ENCODE assay signal across 1 cellular context in genomic region chr4:94325835-94326234, GRCh38.
A peak's percentile ranks its signal among the peaks of the same experiment; 100 is the strongest.
TF ChIP-seq lines count a peak whose summit lies in the region.

No MANE protein-coding gene starts in this region.

TF ChIP-seq in K562, 482 proteins besides CTCF, POLR2A, EP300 and RAD21 (continued from another document and continues in another):
- no peak for TF ChIP-seq VEZF1 (CRISPR knock-in tag; IDR thresholded peaks at IDR 0.05)
- no peak for TF ChIP-seq BACH1 (tag; IDR thresholded peaks at IDR 0.05)
- no peak for TF ChIP-seq POLR2H (tag; IDR thresholded peaks at IDR 0.05; ENCODE audit: low read depth)
- peak; percentile 34; the same call in 1 of the 2 replicates for TF ChIP-seq MAFK (IDR thresholded peaks at IDR 0.05; ENCODE audit: low read length)
- TF ChIP-seq SLC30A9 (CRISPR knock-in tag; IDR thresholded peaks at IDR 0.05) = no peak
- no peak for TF ChIP-seq ADNP (tag; IDR thresholded peaks at IDR 0.05)
- no peak for TF ChIP-seq COPS2 (conservative IDR thresholded peaks at IDR 0.05)
- TF ChIP-seq CTBP1 (IDR thresholded peaks at IDR 0.05; ENCODE audit: borderline replicate concordance) = no peak
- TF ChIP-seq RREB1 (CRISPR knock-in tag; IDR thresholded peaks at IDR 0.05) = no peak
- no peak for TF ChIP-seq CHAMP1 (IDR thresholded peaks at IDR 0.05)
- TF ChIP-seq ZNF280A (IDR thresholded peaks at IDR 0.05; ENCODE audit: low read depth, partially characterized antibody) = peak; percentile 84
- TF ChIP-seq ZHX1 (conservative IDR thresholded peaks at IDR 0.05; ENCODE audit: low read length) = no peak
- TF ChIP-seq E2F4 (CRISPR knock-in tag; IDR thresholded peaks at IDR 0.05; ENCODE audit: low read depth) = no peak
- no peak for TF ChIP-seq RAD51 (IDR thresholded peaks at IDR 0.05; ENCODE audit: borderline replicate concordance, low read depth)
- no peak for TF ChIP-seq ILF3 (IDR thresholded peaks at IDR 0.05; ENCODE audit: borderline replicate concordance)
- peak; percentile 81 for TF ChIP-seq MAFG (tag; conservative IDR thresholded peaks at IDR 0.05)
- no peak for TF ChIP-seq CAMTA2 (CRISPR knock-in tag; conservative IDR thresholded peaks at IDR 0.05)
- no peak for TF ChIP-seq E2F5 (CRISPR knock-in tag; IDR thresholded peaks at IDR 0.05)
- peak; percentile 55 for TF ChIP-seq MAFF (IDR thresholded peaks at IDR 0.05; ENCODE audit: low read length)
- no peak for TF ChIP-seq KLF13 (tag; IDR thresholded peaks at IDR 0.05; ENCODE audit: borderline replicate concordance, low read depth)
- no peak for TF ChIP-seq ZNF354B (CRISPR knock-in tag; IDR thresholded peaks at IDR 0.05)
- TF ChIP-seq NFATC3 (IDR thresholded peaks at IDR 0.05) = no peak
- TF ChIP-seq MTA3 (IDR thresholded peaks at IDR 0.05; ENCODE audit: borderline replicate concordance) = no peak
- TF ChIP-seq NR2C2 (CRISPR knock-in tag; IDR thresholded peaks at IDR 0.05) = no peak
- no peak for TF ChIP-seq NR2C2 (tag; IDR thresholded peaks at IDR 0.05)
- no peak for TF ChIP-seq ESRRB (CRISPR knock-in tag; IDR thresholded peaks at IDR 0.05; ENCODE audit: borderline replicate concordance)
- TF ChIP-seq SNRNP70 (optimal IDR thresholded peaks at IDR 0.05; ENCODE audit: low read depth, low read length) = no peak
- TF ChIP-seq MITF (IDR thresholded peaks at IDR 0.05) = no peak
- no peak for TF ChIP-seq THRAP3 (IDR thresholded peaks at IDR 0.05; ENCODE audit: borderline replicate concordance)
- TF ChIP-seq RBM25 (IDR thresholded peaks at IDR 0.05; ENCODE audit: low read depth, low read length, severe bottlenecking) = no peak
- no peak for TF ChIP-seq ZNF224 (CRISPR knock-in tag; IDR thresholded peaks at IDR 0.05)
- no peak for TF ChIP-seq MBD1 (CRISPR knock-in tag; IDR thresholded peaks at IDR 0.05)
- TF ChIP-seq TARDBP (IDR thresholded peaks at IDR 0.05) = no peak
- no peak for TF ChIP-seq ZBTB2 (IDR thresholded peaks at IDR 0.05)
- no peak for TF ChIP-seq MAZ (CRISPR knock-in tag; conservative IDR thresholded peaks at IDR 0.05 in 1 of 2, IDR thresholded peaks at IDR 0.05 in 1 of 2)
- TF ChIP-seq PURB (CRISPR knock-in tag; IDR thresholded peaks at IDR 0.05; ENCODE audit: low read depth) = no peak
- peak in 1 of 2 experiments; percentile 98; a peak in 2 of 3 replicates for TF ChIP-seq CBX3 (IDR thresholded peaks at IDR 0.05; ENCODE audit: borderline replicate concordance in 1 of 2, low read length in 2 of 2)
